Comparison of ENCODE assay signal across 8 cellular contexts in genomic region chr17:48441231-48441711, GRCh38. TPM values are rescaled to one million over a fixed set of nuclear protein-coding genes. Genes with fewer than 3 reads are reported as not detected.
DNase-seq lines count a peak whose midpoint lies in the region; ATAC-seq and TF ChIP-seq lines count a peak whose summit lies in the region.

No MANE protein-coding gene starts in this region.

- H3K27ac Mint-ChIP-seq in T-helper 17 cell: peak overlapping the region; percentile 97

- DNase-seq in A673 (ENCODE audit: low spot score): peak; percentile 96
- peak in 2 of 3 donors; percentile 26 to 36 for DNase-seq in T-helper 17 cell
- DNase-seq in foreskin keratinocyte: no peak
- no peak for DNase-seq in NCI-H2227 (lab: John Stamatoyannopoulos, UW; ENCODE audit: unreplicated experiment)
- no peak for DNase-seq in kidney glomerular epithelial cell (lab: John Stamatoyannopoulos, UW)
- no peak for DNase-seq in DMS79 treated with DMSO at 0.1 percent for 48 hours (lab: John Stamatoyannopoulos, UW)

- no peaks in the 10 kb centered on the region for H3K36me3 ChIP-seq in A673 (ENCODE audit: insufficient read depth, low read length, poor library complexity, severe bottlenecking)

- no peak for TF ChIP-seq CTCF in A673 (conservative IDR thresholded peaks at IDR 0.05; ENCODE audit: low read depth, low read length)
- TF ChIP-seq CTCF in foreskin keratinocyte (conservative IDR thresholded peaks at IDR 0.05): no peak

- BruUV-seq in A673 (replicated peaks; lab: Mats Ljungman, UMichigan): no TSS peak

- H3K27me3 Mint-ChIP-seq in T-helper 17 cell: no peaks in the 10 kb centered on the region

- H3K4me3 Mint-ChIP-seq in T-helper 17 cell: peak overlapping the region; percentile 84

- peaks cover 81% of the 10 kb centered on the region for H3K4me1 Mint-ChIP-seq in T-helper 17 cell

- intact Hi-C loops in A673 (cut with micrococcal nuclease; ENCODE audit: unreplicated experiment): loop anchor here (5.0 kb wide), 2 partner anchors 34 to 306 kb away; no protein-coding TSS in a partner anchor

- peak overlapping the region; percentile 11 for H3K4me3 ChIP-seq in A673 (ENCODE audit: low read depth, low read length, poor library complexity, severe bottlenecking)

- H3K27ac ChIP-seq in A673 (ENCODE audit: low read depth, low read length, poor library complexity, severe bottlenecking): peak overlapping the region; percentile 75
- no peak overlapping the region for H3K27ac ChIP-seq in foreskin keratinocyte

- no peaks in the 10 kb centered on the region for H3K36me3 Mint-ChIP-seq in T-helper 17 cell (ENCODE audit: low read depth)

- H3K9me3 ChIP-seq in A673 (ENCODE audit: low read depth, low read length, poor library complexity, severe bottlenecking) (no peaks in the 10 kb centered on the region), T-helper 17 cell (ENCODE audit: control insufficient read depth, low read length, poor library complexity, severe bottlenecking) (no peaks in the 10 kb centered on the region)

- no peaks in the 10 kb centered on the region for H3K27me3 ChIP-seq in A673 (replicated peaks; ENCODE audit: insufficient read depth, low read depth, low read length, poor library complexity)
- peaks cover 47% of the 10 kb centered on the region for H3K27me3 ChIP-seq in foreskin keratinocyte

- POLR2A ChIA-PET in A673 (lab: Charles Lee; ENCODE audit: low non-redundant PET): no interaction called here

- CTCF ChIA-PET in A673 (lab: Charles Lee): interaction anchor here (0.6 to 0.9 kb wide), 3 partner anchors 16 to 195 kb away, joined by 5 to 7 read pairs (median 6); no protein-coding TSS in a partner anchor

- H3K4me1 ChIP-seq in A673 (ENCODE audit: insufficient read depth, low read length, poor library complexity, severe bottlenecking) (peaks cover 55% of the 10 kb centered on the region), foreskin keratinocyte (no peaks in the 10 kb centered on the region)

- ATAC-seq in GM18870 (IDR thresholded peaks at IDR 0.05; ENCODE audit: unreplicated experiment): peak; percentile 67
- ATAC-seq in HG03095 (IDR thresholded peaks at IDR 0.05; ENCODE audit: unreplicated experiment): peak; percentile 62
- ATAC-seq in T-helper 17 cell: peak; percentile 75
- no peak for ATAC-seq in foreskin keratinocyte

RNA-seq across cellular contexts. Expression of gene SKAP1, which starts 11.3 kb away (rescaled TPM):
- total RNA-seq in A673 (2021) (not detected in 2 replicates), T-helper 17 cell (100 to 1,000 TPM; 136 to 138 TPM), foreskin keratinocyte (not detected in 2 replicates)
- polyA plus RNA-seq in foreskin keratinocyte: not detected in 2 replicates

Comparison
In these comparisons a context has a peak if more than half of its experiments do, and no peak if none do; other contexts are left out.
1. DNase-seq: peak in A673 (single experiment) and T-helper 17 cell (2 of 3); none in foreskin keratinocyte (0 of 2), NCI-H2227 (single experiment), kidney glomerular epithelial cell (single experiment) and DMS79 treated with DMSO at 0.1 percent for 48 hours (single experiment).
2. RNA of gene SKAP1, which starts 11.3 kb away (total RNA-seq): 136 to 138 TPM in T-helper 17 cell; not detected in A673 and not detected in foreskin keratinocyte; every median in the first group is over 100 times any median in the second.